ENCODE assay signal across 24 cellular contexts in the genomic region with DNA sequence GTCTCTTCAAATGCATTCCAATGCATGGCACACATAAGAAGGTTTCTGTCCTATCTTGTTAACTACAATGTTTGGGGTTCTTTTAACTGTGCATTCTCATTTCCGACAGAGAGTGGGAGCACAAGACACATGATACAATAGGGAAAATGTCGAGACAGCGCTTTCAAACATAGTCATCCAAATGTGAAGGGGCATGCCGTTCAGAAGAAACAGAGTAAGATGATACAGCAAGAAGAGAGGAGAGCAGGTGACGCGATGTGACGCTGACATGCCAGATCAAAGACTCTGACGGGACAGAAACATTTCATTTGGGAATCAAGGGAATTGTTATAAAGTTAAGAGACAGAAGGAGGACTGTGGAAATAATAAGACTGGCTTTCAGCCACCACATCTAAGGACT.
"Had no signal": no experiment of that assay in that cellular context is flagged by ENCODE, and none has a peak within 500 bp of the region (broad histone marks: within the 10 kb centered on the region; RNA-seq: fewer than 3 reads in every experiment).

No MANE protein-coding gene starts in this region.

- H3K27ac Mint-ChIP-seq: activated B cell treated with CpG ODN at 0.5 μM for 24 hours; activated CD4-positive, alpha-beta T cell treated with anti-CD3 and anti-CD28 coated beads, Interleukin-2, amount 10 ng/mL, durations not matched to agents 24 days and 14 days; activated CD8-positive, alpha-beta memory T cell treated with anti-CD3 and anti-CD28 coated beads, Interleukin-2, amount 10 ng/mL, durations not matched to agents 7 days and 5 days; activated naive CD4-positive, alpha-beta T cell treated with anti-CD3 and anti-CD28 coated beads for 36 hours; activated naive CD8-positive, alpha-beta T cell treated with anti-CD3 and anti-CD28 coated beads for 36 hours; activated T-helper 17 cell treated with anti-CD3 and anti-CD28 coated beads, Interleukin-2, amount 50 U/mL, for 72 hours; T-cell had no signal

- H3K36me3 Mint-ChIP-seq: activated CD8-positive, alpha-beta memory T cell treated with anti-CD3 and anti-CD28 coated beads, Interleukin-2, amount 10 ng/mL, durations not matched to agents 7 days and 5 days; activated naive CD8-positive, alpha-beta T cell treated with anti-CD3 and anti-CD28 coated beads for 36 hours; T-cell had no signal

- H3K4me1 Mint-ChIP-seq: activated B cell treated with CpG ODN at 0.5 μM for 24 hours; activated CD4-positive, alpha-beta T cell treated with anti-CD3 and anti-CD28 coated beads, Interleukin-2, amount 10 ng/mL, durations not matched to agents 24 days and 14 days; activated CD8-positive, alpha-beta memory T cell treated with anti-CD3 and anti-CD28 coated beads, Interleukin-2, amount 10 ng/mL, durations not matched to agents 7 days and 5 days; activated naive CD8-positive, alpha-beta T cell treated with anti-CD3 and anti-CD28 coated beads for 36 hours; activated T-helper 17 cell treated with anti-CD3 and anti-CD28 coated beads, Interleukin-2, amount 50 U/mL, for 72 hours; T-cell had no signal

- ATAC-seq: activated CD8-positive, alpha-beta memory T cell treated with anti-CD3 and anti-CD28 coated beads, Interleukin-2, amount 10 ng/mL, durations not matched to agents 7 days and 5 days; activated T-cell treated with anti-CD3 and anti-CD28 coated beads, Interleukin-2, amount 50 U/mL, for 4 hours; activated T-helper 17 cell treated with anti-CD3 and anti-CD28 coated beads, Interleukin-2, amount 50 U/mL, for 72 hours; T-cell had no signal

- H3K4me3 Mint-ChIP-seq: activated B cell treated with CpG ODN at 0.5 μM for 24 hours; activated CD4-positive, alpha-beta T cell treated with anti-CD3 and anti-CD28 coated beads, Interleukin-2, amount 10 ng/mL, durations not matched to agents 24 days and 14 days; activated CD8-positive, alpha-beta memory T cell treated with anti-CD3 and anti-CD28 coated beads, Interleukin-2, amount 10 ng/mL, durations not matched to agents 7 days and 5 days; activated naive CD4-positive, alpha-beta T cell treated with anti-CD3 and anti-CD28 coated beads for 36 hours; activated naive CD8-positive, alpha-beta T cell treated with anti-CD3 and anti-CD28 coated beads for 36 hours; activated T-cell treated with anti-CD3 and anti-CD28 coated beads, Interleukin-2, amount 50 U/mL, for 4 hours; activated T-helper 17 cell treated with anti-CD3 and anti-CD28 coated beads, Interleukin-2, amount 50 U/mL, for 72 hours; T-cell had no signal

- H3K9me3 Mint-ChIP-seq: activated CD4-positive, alpha-beta T cell treated with anti-CD3 and anti-CD28 coated beads, Interleukin-2, amount 10 ng/mL, durations not matched to agents 24 days and 14 days; activated naive CD4-positive, alpha-beta T cell treated with anti-CD3 and anti-CD28 coated beads for 36 hours; activated naive CD8-positive, alpha-beta T cell treated with anti-CD3 and anti-CD28 coated beads for 36 hours; activated T-cell treated with anti-CD3 and anti-CD28 coated beads, Interleukin-2, amount 50 U/mL, for 4 hours; activated T-helper 17 cell treated with anti-CD3 and anti-CD28 coated beads, Interleukin-2, amount 50 U/mL, for 72 hours; T-cell had no signal

- DNase-seq: activated B cell treated with CpG ODN at 0.5 μM for 24 hours; activated CD4-positive, alpha-beta T cell treated with anti-CD3 and anti-CD28 coated beads for 1 hour; activated CD4-positive, alpha-beta T cell treated with anti-CD3 and anti-CD28 coated beads, Interleukin-2, amount 10 ng/mL, durations not matched to agents 24 days and 14 days; activated CD4-positive, alpha-beta T cell treated with anti-CD3 and anti-CD28 coated beads, Interleukin-2, amount 50 U/mL, for 48 hours; activated CD8-positive, alpha-beta memory T cell treated with anti-CD3 and anti-CD28 coated beads, Interleukin-2, amount 10 ng/mL, durations not matched to agents 7 days and 5 days; activated gamma-delta T cell; activated naive CD4-positive, alpha-beta T cell treated with anti-CD3 and anti-CD28 coated beads for 36 hours; activated naive CD8-positive, alpha-beta T cell treated with anti-CD3 and anti-CD28 coated beads for 36 hours; activated T-cell treated with anti-CD3 and anti-CD28 coated beads, Interleukin-2, amount 50 U/mL, for 4 hours; brain microvascular endothelial cell; cerebellar nuclear complex; MM.1S; NCI-H1105; NCI-H146; NCI-H187 treated with DMSO at 0.1 percent for 48 hours; NCI-H2081 treated with DMSO at 0.1 percent for 48 hours; NCI-H446 treated with DMSO at 0.1 percent for 48 hours; NCI-H526 treated with DMSO at 0.1 percent for 48 hours; NCI-H82; SIG-M5; T-cell; T-helper 2 cell; T1000 had no signal
